In genomic region chr3:44079916-44080315, GRCh38 we compare ENCODE assay signal across 27 cellular contexts.
"Had no signal": no experiment of that assay in that cellular context is flagged by ENCODE, and none has a peak within 500 bp of the region (broad histone marks: within the 10 kb centered on the region; RNA-seq: fewer than 3 reads in every experiment).

No MANE protein-coding gene starts in this region.

- H3K4me1 Mint-ChIP-seq: naive thymus-derived CD4-positive, alpha-beta T cell; natural killer cell; stimulated activated effector memory CD8-positive, alpha-beta T cell treated with anti-CD3 and anti-CD28 coated beads, Interleukin-12 subunit alpha, Interleukin-12 subunit beta, amount 100 ng/mL, for 72 hours; stimulated activated naive CD8-positive, alpha-beta T cell treated with anti-CD3 and anti-CD28 coated beads, Interleukin-15, amount 100 ng/mL, for 72 hours had no signal

- H3K9ac ChIP-seq: neural progenitor cell had no signal

- H3K4me3 ChIP-seq: neural progenitor cell, pancreas, prostate gland, right lobe of liver, sigmoid colon, suprapubic skin, testis, tibial artery, transverse colon, upper lobe of right lung, uterus had no signal

- H3K36me3 ChIP-seq: neural progenitor cell, pancreas, prostate gland, right lobe of liver, sigmoid colon, suprapubic skin, tibial artery, transverse colon, upper lobe of right lung, uterus had no signal

- H3K36me3 Mint-ChIP-seq: naive thymus-derived CD4-positive, alpha-beta T cell; natural killer cell; neural progenitor cell; stimulated activated effector memory CD8-positive, alpha-beta T cell treated with anti-CD3 and anti-CD28 coated beads, Interleukin-12 subunit alpha, Interleukin-12 subunit beta, amount 100 ng/mL, for 72 hours; stimulated activated naive B cell treated with anti-CD40 and anti-IgM and Interleukin-4, amounts not matched to agents 10 μg/mL and 1 μg/mL and 100 μg/mL, for 72 hours; type B pancreatic cell had no signal

- H3K4me3 Mint-ChIP-seq: naive thymus-derived CD4-positive, alpha-beta T cell; natural killer cell; nephron; stimulated activated effector memory CD8-positive, alpha-beta T cell treated with anti-CD3 and anti-CD28 coated beads, Interleukin-12 subunit alpha, Interleukin-12 subunit beta, amount 100 ng/mL, for 72 hours; stimulated activated naive B cell treated with anti-CD40 and anti-IgM and Interleukin-4, amounts not matched to agents 10 μg/mL and 1 μg/mL and 100 μg/mL, for 72 hours; stimulated activated naive CD8-positive, alpha-beta T cell treated with anti-CD3 and anti-CD28 coated beads, Interleukin-15, amount 100 ng/mL, for 72 hours; type B pancreatic cell had no signal

- H3K9me3 ChIP-seq: pancreas, prostate gland, right lobe of liver, sigmoid colon, suprapubic skin, testis, tibial artery, transverse colon, upper lobe of right lung, uterus had no signal

- H3K27me3 ChIP-seq: neural progenitor cell, pancreas, right lobe of liver, sigmoid colon, suprapubic skin, testis, tibial artery, transverse colon, upper lobe of right lung, uterus had no signal

- H3K9me3 Mint-ChIP-seq: naive thymus-derived CD4-positive, alpha-beta T cell; natural killer cell; nephron; neural progenitor cell; stimulated activated effector memory CD8-positive, alpha-beta T cell treated with anti-CD3 and anti-CD28 coated beads, Interleukin-12 subunit alpha, Interleukin-12 subunit beta, amount 100 ng/mL, for 72 hours; stimulated activated naive B cell treated with anti-CD40 and anti-IgM and Interleukin-4, amounts not matched to agents 10 μg/mL and 1 μg/mL and 100 μg/mL, for 72 hours; stimulated activated naive CD8-positive, alpha-beta T cell treated with anti-CD3 and anti-CD28 coated beads, Interleukin-15, amount 100 ng/mL, for 72 hours; type B pancreatic cell had no signal

- H3K4me1 ChIP-seq: pancreas, prostate gland, right lobe of liver, sigmoid colon, suprapubic skin, testis, tibial artery, transverse colon, upper lobe of right lung, uterus had no signal

- DNase-seq: naive thymus-derived CD4-positive, alpha-beta T cell; natural killer cell; occipital lobe; pancreas; right cardiac atrium; right lobe of liver; sigmoid colon; small intestine; stimulated activated CD4-positive, alpha-beta T cell treated with anti-CD3 and anti-CD28 coated beads, Interleukin-15, amount 100 ng/mL, for 24 hours; stimulated activated CD4-positive, alpha-beta T cell treated with anti-CD3 and anti-CD28 coated beads, Interleukin-2, amount 100 ng/mL, for 24 hours; stimulated activated CD4-positive, alpha-beta T cell treated with anti-CD3 and anti-CD28 coated beads, Interleukin-2, amount 100 ng/mL, for 48 hours; stimulated activated CD4-positive, alpha-beta T cell treated with anti-CD3 and anti-CD28 coated beads, Interleukin-4, amount 100 ng/mL, for 24 hours; stimulated activated naive B cell treated with anti-CD40 and anti-IgM and Interleukin-4, amounts not matched to agents 10 μg/mL and 1 μg/mL and 100 μg/mL, for 72 hours; stimulated activated naive CD8-positive, alpha-beta T cell treated with anti-CD3 and anti-CD28 coated beads, Interleukin-15, amount 100 ng/mL, for 72 hours; stimulated activated naive CD8-positive, alpha-beta T cell treated with anti-CD3 and anti-CD28 coated beads, Interleukin-15, Interleukin-2, amounts not matched to agents 100 U/mL and 50 U/mL, for 24 hours; substantia nigra; testis; tibial artery; transverse colon; upper lobe of right lung; uterus had no signal

- H3K27ac Mint-ChIP-seq: naive thymus-derived CD4-positive, alpha-beta T cell; natural killer cell; nephron; stimulated activated effector memory CD8-positive, alpha-beta T cell treated with anti-CD3 and anti-CD28 coated beads, Interleukin-12 subunit alpha, Interleukin-12 subunit beta, amount 100 ng/mL, for 72 hours; stimulated activated naive B cell treated with anti-CD40 and anti-IgM and Interleukin-4, amounts not matched to agents 10 μg/mL and 1 μg/mL and 100 μg/mL, for 72 hours; type B pancreatic cell had no signal

- H3K27me3 Mint-ChIP-seq: stimulated activated naive CD8-positive, alpha-beta T cell treated with anti-CD3 and anti-CD28 coated beads, Interleukin-15, amount 100 ng/mL, for 72 hours had no signal

- H3K27ac ChIP-seq: neural progenitor cell, pancreas, prostate gland, right lobe of liver, sigmoid colon, suprapubic skin, testis, tibial artery, transverse colon, upper lobe of right lung, uterus had no signal
